Comparison of ENCODE assay signal across 16 cellular contexts in genomic region chr17:9208381-9208780, GRCh38.
DNase-seq lines count a peak whose midpoint lies in the region; ATAC-seq, FAIRE-seq and TF ChIP-seq lines count a peak whose summit lies in the region.
"Had no signal": no experiment of that assay in that cellular context is flagged by ENCODE, and none has a peak within 500 bp of the region (broad histone marks: within the 10 kb centered on the region; RNA-seq: fewer than 3 reads in every experiment).

No MANE protein-coding gene starts in this region.

- H3K27me3 ChIP-seq in RWPE2 (ENCODE audit: insufficient read depth, poor library complexity, severe bottlenecking) (no peaks in the 10 kb centered on the region), spleen (replicated peaks in 1 of 7) (peaks cover 0 to 7% (median 0%) of the 10 kb centered on the region in 7 donors)
- H3K27me3 ChIP-seq: BE2C had no signal

- H3K36me3 ChIP-seq in RWPE2 (ENCODE audit: low read depth) (no peaks in the 10 kb centered on the region), kidney (ENCODE audit: control insufficient read depth in 1 of 2, insufficient read depth in 2 of 2, low read length in 2 of 2) (no peaks in the 10 kb centered on the region), spleen (no peaks in the 10 kb centered on the region)
- H3K36me3 ChIP-seq: BE2C had no signal

- TF ChIP-seq CTCF in C4-2B (conservative IDR thresholded peaks at IDR 0.05) (no peak), RWPE2 (IDR thresholded peaks at IDR 0.05; ENCODE audit: poor library complexity, severe bottlenecking) (no peak), kidney (IDR thresholded peaks at IDR 0.05; ENCODE audit: borderline replicate concordance, extremely low read depth, insufficient read depth) (no peak), spleen (IDR thresholded peaks at IDR 0.05 in 8 of 11, conservative IDR thresholded peaks at IDR 0.05 in 3 of 11) (no peak)

- no peak overlapping the region for H3K9ac ChIP-seq in kidney (ENCODE audit: low read length in 2 of 2)

- no peak for TF ChIP-seq POLR2A in spleen (IDR thresholded peaks at IDR 0.05)

- ATAC-seq in RWPE2 (ENCODE audit: low read depth) (no peak), GM21390 (IDR thresholded peaks at IDR 0.05; ENCODE audit: unreplicated experiment) (no peak), HG02870 (IDR thresholded peaks at IDR 0.05; ENCODE audit: unreplicated experiment) (no peak)

- DNase-seq in RWPE2 (ENCODE audit: low spot score) (peak; percentile 23), kidney (peak; percentile 43), spleen (peak; percentile 50), NCI-H526 (lab: John Stamatoyannopoulos, UW) (no peak)
- DNase-seq: ACHN; BE2C; CD4-positive, alpha-beta memory T cell; DMS153; DMS79; GDM1; HCEC 1CT had no signal

- intact Hi-C loops in kidney (cut with DNase I) = no loop called here
- intact Hi-C loops in spleen (cut with DNase I; ENCODE audit: low total_unique reads) = no loop called here

- H3K27ac ChIP-seq in C4-2B (peak overlapping the region; percentile 5; the same call in 1 of the 2 replicates), RWPE2 (ENCODE audit: poor library complexity, severe bottlenecking) (no peak overlapping the region), kidney (ENCODE audit: low read depth in 2 of 2, low read length in 2 of 2) (no peak overlapping the region), spleen (no peak overlapping the region)
- H3K27ac ChIP-seq: HL-60 had no signal

- FAIRE-seq in kidney (lab: Jason Lieb, UNC) = no peak
- FAIRE-seq: A204.1 had no signal

- H3K4me3 ChIP-seq in RWPE2 (ENCODE audit: severe bottlenecking) (no peak overlapping the region), kidney (ENCODE audit: low read length in 2 of 2) (no peak overlapping the region), spleen (no peak overlapping the region)

- WGBS in spleen, 5 donors = 83 to 94% (median 89%) methylated on average over 8 of the region's 8 CpGs

- H3K9me3 ChIP-seq in RWPE2 (ENCODE audit: severe bottlenecking) (no peaks in the 10 kb centered on the region), kidney (ENCODE audit: control insufficient read depth in 1 of 2, low read length in 2 of 2) (no peaks in the 10 kb centered on the region), spleen (no peaks in the 10 kb centered on the region)
- H3K9me3 ChIP-seq: BE2C had no signal

- H3K4me1 ChIP-seq in RWPE2 (ENCODE audit: insufficient read depth, poor library complexity, severe bottlenecking) (no peaks in the 10 kb centered on the region), kidney (ENCODE audit: control insufficient read depth in 1 of 2, insufficient read depth in 1 of 2, low read depth in 1 of 2, low read length in 2 of 2) (peaks cover 0 to 2% of the 10 kb centered on the region in 2 donors), spleen (peaks cover 0 to 19% (median 5%) of the 10 kb centered on the region in 6 donors)
- H3K4me1 ChIP-seq: BE2C had no signal

Comparison
In these comparisons a context has a peak if more than half of its experiments do, and no peak if none do; other contexts are left out.
1. DNase-seq: peak in RWPE2 (single experiment), kidney (single experiment) and spleen (single experiment); none in NCI-H526 (0 of 2).